1 cellular context compared by ENCODE assay signal in the genomic region with DNA sequence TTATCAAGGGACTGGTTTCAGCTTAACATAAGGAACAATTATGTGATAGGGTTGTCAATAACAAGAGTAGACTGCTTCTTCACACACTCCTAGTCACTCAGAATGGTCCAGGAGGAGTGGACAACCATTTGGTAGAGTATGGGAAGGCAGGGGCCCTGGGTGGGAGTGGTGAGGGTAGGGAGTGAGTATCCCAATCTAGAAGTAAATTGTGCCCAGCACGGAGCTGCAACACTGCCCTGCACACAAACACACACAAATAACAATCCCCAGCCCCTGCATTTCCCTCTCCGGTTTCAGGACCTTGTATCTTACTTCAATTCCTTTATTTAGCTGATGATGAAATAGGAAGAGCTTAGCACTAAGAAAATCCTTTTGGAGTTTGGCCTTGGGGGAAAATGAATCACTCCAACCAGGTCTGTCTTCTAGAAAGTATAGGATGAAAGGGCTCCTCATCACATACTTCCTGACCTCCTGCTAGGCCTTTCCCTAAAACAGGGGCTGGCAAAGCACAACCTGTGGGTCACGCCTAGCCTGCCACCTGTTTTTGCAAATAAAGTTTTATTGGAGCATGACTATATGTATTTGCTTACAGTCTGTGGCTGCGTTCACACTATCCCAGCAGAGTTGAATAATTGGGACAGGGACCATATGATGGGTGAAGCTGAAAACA.
TF ChIP-seq lines count a peak whose summit lies in the region.

No MANE protein-coding gene starts in this region.

TF ChIP-seq in HepG2, 621 proteins besides CTCF, POLR2A, EP300 and RAD21 (continued from another document):
- TF ChIP-seq, protein P1, sequence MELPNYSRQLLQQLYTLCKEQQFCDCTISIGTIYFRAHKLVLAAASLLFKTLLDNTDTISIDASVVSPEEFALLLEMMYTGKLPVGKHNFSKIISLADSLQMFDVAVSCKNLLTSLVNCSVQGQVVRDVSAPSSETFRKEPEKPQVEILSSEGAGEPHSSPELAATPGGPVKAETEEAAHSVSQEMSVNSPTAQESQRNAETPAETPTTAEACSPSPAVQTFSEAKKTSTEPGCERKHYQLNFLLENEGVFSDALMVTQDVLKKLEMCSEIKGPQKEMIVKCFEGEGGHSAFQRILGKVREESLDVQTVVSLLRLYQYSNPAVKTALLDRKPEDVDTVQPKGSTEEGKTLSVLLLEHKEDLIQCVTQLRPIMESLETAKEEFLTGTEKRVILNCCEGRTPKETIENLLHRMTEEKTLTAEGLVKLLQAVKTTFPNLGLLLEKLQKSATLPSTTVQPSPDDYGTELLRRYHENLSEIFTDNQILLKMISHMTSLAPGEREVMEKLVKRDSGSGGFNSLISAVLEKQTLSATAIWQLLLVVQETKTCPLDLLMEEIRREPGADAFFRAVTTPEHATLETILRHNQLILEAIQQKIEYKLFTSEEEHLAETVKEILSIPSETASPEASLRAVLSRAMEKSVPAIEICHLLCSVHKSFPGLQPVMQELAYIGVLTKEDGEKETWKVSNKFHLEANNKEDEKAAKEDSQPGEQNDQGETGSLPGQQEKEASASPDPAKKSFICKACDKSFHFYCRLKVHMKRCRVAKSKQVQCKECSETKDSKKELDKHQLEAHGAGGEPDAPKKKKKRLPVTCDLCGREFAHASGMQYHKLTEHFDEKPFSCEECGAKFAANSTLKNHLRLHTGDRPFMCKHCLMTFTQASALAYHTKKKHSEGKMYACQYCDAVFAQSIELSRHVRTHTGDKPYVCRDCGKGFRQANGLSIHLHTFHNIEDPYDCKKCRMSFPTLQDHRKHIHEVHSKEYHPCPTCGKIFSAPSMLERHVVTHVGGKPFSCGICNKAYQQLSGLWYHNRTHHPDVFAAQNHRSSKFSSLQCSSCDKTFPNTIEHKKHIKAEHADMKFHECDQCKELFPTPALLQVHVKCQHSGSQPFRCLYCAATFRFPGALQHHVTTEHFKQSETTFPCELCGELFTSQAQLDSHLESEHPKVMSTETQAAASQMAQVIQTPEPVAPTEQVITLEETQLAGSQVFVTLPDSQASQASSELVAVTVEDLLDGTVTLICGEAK (IDR thresholded peaks at IDR 0.05), result peak; percentile 50
- TF ChIP-seq, protein P1 (CRISPR knock-in tag; IDR thresholded peaks at IDR 0.05), result peak; percentile 98
- TF ChIP-seq, protein P2, sequence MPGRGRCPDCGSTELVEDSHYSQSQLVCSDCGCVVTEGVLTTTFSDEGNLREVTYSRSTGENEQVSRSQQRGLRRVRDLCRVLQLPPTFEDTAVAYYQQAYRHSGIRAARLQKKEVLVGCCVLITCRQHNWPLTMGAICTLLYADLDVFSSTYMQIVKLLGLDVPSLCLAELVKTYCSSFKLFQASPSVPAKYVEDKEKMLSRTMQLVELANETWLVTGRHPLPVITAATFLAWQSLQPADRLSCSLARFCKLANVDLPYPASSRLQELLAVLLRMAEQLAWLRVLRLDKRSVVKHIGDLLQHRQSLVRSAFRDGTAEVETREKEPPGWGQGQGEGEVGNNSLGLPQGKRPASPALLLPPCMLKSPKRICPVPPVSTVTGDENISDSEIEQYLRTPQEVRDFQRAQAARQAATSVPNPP (CRISPR knock-in tag; IDR thresholded peaks at IDR 0.05), result no peak
- TF ChIP-seq GATA4 (IDR thresholded peaks at IDR 0.05; ENCODE audit: borderline replicate concordance, low read depth) (no peak), MBNL3 (CRISPR knock-in tag; conservative IDR thresholded peaks at IDR 0.05) (no peak), ZNF567 (CRISPR knock-in tag; IDR thresholded peaks at IDR 0.05; ENCODE audit: borderline replicate concordance) (0 out of 2 replicates have a peak, but pooled peaks have one; percentile 32), ZNF17 (CRISPR knock-in tag; IDR thresholded peaks at IDR 0.05) (no peak)
TF ChIP-seq in HepG2: peak in this region for 2.
